ENCODE assay signal across 7 cellular contexts in the genomic region with DNA sequence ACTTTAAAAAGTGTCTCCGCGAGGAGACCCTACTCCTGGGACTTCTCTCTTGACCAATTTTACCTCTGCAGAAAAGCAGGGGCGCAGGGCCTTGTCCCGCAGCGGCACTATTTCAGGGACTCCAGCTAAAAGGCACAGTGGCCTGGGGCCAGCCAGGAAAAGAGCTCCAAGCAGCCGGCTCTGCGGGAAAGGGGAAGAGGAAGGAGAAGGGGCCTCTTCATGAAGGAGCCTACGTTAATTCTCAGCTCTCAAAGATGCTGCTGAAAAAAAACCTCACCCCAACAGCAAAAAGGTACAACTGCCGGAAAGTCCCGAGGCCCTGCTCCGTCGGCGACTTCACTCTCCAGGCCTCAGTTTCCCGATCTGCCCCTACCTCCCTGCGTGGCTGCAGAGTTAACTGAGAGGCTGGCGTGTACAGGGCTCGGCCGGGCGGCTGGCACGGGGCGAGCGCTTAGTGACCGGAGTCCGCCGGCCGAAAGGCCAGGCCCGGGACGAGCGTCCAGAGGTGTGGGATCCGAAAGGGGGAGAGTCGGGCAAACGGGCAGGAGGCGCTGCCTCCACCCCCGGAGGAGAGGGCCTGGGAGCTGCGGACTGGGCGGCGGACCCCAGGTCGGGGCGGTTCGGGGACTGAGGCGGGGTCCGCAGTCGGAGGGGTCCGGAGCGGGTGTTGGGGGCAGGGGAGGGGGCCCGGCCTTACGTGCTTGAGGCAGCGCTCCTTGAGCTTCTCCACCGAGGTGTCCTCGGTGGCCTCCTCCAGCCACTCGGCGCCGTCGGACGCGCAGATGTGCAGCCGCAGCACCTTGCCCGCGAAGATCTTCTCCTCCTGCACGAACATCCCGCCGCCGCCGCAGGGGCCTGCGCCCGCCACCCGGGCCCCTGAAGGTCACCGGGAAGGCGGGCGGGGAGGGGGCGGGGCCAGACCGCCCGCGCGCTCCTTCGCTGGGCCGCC. TPM values are rescaled to one million over a fixed set of nuclear protein-coding genes. Genes with fewer than 3 reads are reported as not detected.
A peak's percentile ranks its signal among the peaks of the same experiment; 100 is the strongest.
DNase-seq lines count a peak whose midpoint lies in the region; ATAC-seq, FAIRE-seq and TF ChIP-seq lines count a peak whose summit lies in the region.

No MANE protein-coding gene starts in this region.

- H3K27ac Mint-ChIP-seq in dendritic cell treated with granulocyte-macrophage colony-stimulating factor and Interleukin-4, amounts not matched to agents 40 ng/mL and 50 ng/mL, for 4 days: peak overlapping the region; percentile 97

- no peaks in the 10 kb centered on the region for H3K27me3 ChIP-seq in mesendoderm (ENCODE audit: insufficient read depth, low read length, poor library complexity)

- H3K4ac ChIP-seq in mesendoderm (ENCODE audit: low read depth, low read length): no peak overlapping the region

- H3K9ac ChIP-seq in mesendoderm (ENCODE audit: low read length): peak overlapping the region; percentile 84

- peak overlapping the region; percentile 97 for H3K4me3 Mint-ChIP-seq in dendritic cell treated with granulocyte-macrophage colony-stimulating factor and Interleukin-4, amounts not matched to agents 40 ng/mL and 50 ng/mL, for 4 days

- H3K4me3 ChIP-seq in mesendoderm (ENCODE audit: low read length): peak overlapping the region; percentile 79

- DNase-seq in GM13976 (ENCODE audit: low spot score) (peak; percentile 59), OCI-M1 (lab: John Stamatoyannopoulos, UW) (peak; percentile 44), mesendoderm (no peak), urothelium cell line (ENCODE audit: low spot score) (peak; percentile 25), NCI-H128 (lab: John Stamatoyannopoulos, UW; ENCODE audit: unreplicated experiment) (no peak)

- no peak overlapping the region for H3K23ac ChIP-seq in mesendoderm (ENCODE audit: low read length)

- H3K4me2 ChIP-seq in mesendoderm (ENCODE audit: low read length): peak overlapping the region; percentile 78

- TF ChIP-seq CTCF in GM13976 (IDR thresholded peaks at IDR 0.05; ENCODE audit: borderline replicate concordance, control extremely low read depth, extremely low read depth, insufficient read depth, missing control alignments): no peak

- H2AK5ac ChIP-seq in mesendoderm (ENCODE audit: low read length): no peak overlapping the region

- H4K8ac ChIP-seq in mesendoderm (ENCODE audit: low read depth, low read length): no peak overlapping the region

- FAIRE-seq in urothelium cell line (lab: Jason Lieb, UNC): no peak

- H3K56ac ChIP-seq in mesendoderm (ENCODE audit: low read length): peak overlapping the region; percentile 90

- ATAC-seq in HG02571 (IDR thresholded peaks at IDR 0.05; ENCODE audit: unreplicated experiment): peak; percentile 9

- WGBS in mesendoderm (ENCODE audit: extremely low coverage, insufficient coverage, low lambda C conversion rate): no CpG with 5 or more reads among the region's 77 CpGs

- H3K4me1 ChIP-seq in mesendoderm (ENCODE audit: control insufficient read depth, low read depth, low read length): peaks cover 3% of the 10 kb centered on the region

- H3K18ac ChIP-seq in mesendoderm (ENCODE audit: low read length): peak overlapping the region; percentile 72

- no peak overlapping the region for H2BK120ac ChIP-seq in mesendoderm (ENCODE audit: low read depth, low read length)

- no peaks in the 10 kb centered on the region for H3K9me3 Mint-ChIP-seq in dendritic cell treated with granulocyte-macrophage colony-stimulating factor and Interleukin-4, amounts not matched to agents 40 ng/mL and 50 ng/mL, for 4 days

- no peak overlapping the region for H4K5ac ChIP-seq in mesendoderm (ENCODE audit: low read length)

- no peak overlapping the region for H3K27ac ChIP-seq in mesendoderm (ENCODE audit: low read depth, low read length)

- H3K36me3 Mint-ChIP-seq in dendritic cell treated with granulocyte-macrophage colony-stimulating factor and Interleukin-4, amounts not matched to agents 40 ng/mL and 50 ng/mL, for 4 days (ENCODE audit: low read depth): peaks cover 34% of the 10 kb centered on the region

- H2BK5ac ChIP-seq in mesendoderm (ENCODE audit: low read length): no peak overlapping the region

- H3K36me3 ChIP-seq in mesendoderm (ENCODE audit: control insufficient read depth, insufficient read depth, low read length): no peaks in the 10 kb centered on the region

- intact Hi-C loops in dendritic cell treated with granulocyte-macrophage colony-stimulating factor and Interleukin-4, amounts not matched to agents 40 ng/mL and 50 ng/mL, for 4 days (cut with micrococcal nuclease): no loop called here

- peaks cover 5% of the 10 kb centered on the region for H3K27me3 Mint-ChIP-seq in dendritic cell treated with granulocyte-macrophage colony-stimulating factor and Interleukin-4, amounts not matched to agents 40 ng/mL and 50 ng/mL, for 4 days

- no peak overlapping the region for H2BK15ac ChIP-seq in mesendoderm (replicated peaks; ENCODE audit: low read depth)

- H3K4me1 Mint-ChIP-seq in dendritic cell treated with granulocyte-macrophage colony-stimulating factor and Interleukin-4, amounts not matched to agents 40 ng/mL and 50 ng/mL, for 4 days (ENCODE audit: low read depth): peaks cover 64% of the 10 kb centered on the region

- H3K79me1 ChIP-seq in mesendoderm (ENCODE audit: low read length): peaks cover 22% of the 10 kb centered on the region

- H3K79me2 ChIP-seq in mesendoderm (ENCODE audit: control insufficient read depth, insufficient read depth, low read length): peaks cover 24% of the 10 kb centered on the region

- in situ Hi-C loops in GM13976 (cut with MboI; ENCODE audit: low sequenced_read_pairs, unreplicated experiment): loop anchor here (10.0 kb wide), 1 partner anchor 154 kb away; a partner anchor contains a TSS

RNA-seq across cellular contexts. Expression of a gene that starts 0.6 kb away (rescaled TPM):
- 43.4 TPM for polyA plus RNA-seq in mesendoderm (2013, experiment 1 of 2)
- 42.5 TPM for polyA plus RNA-seq in mesendoderm (2013, experiment 2 of 2)

RNA-seq across cellular contexts. Expression of a gene that starts 53.3 kb away (rescaled TPM):
- polyA plus RNA-seq in mesendoderm (2013, experiment 1 of 2): 24.8 TPM
- 24.2 TPM for polyA plus RNA-seq in mesendoderm (2013, experiment 2 of 2)

Comparison
In these comparisons a context has a peak if more than half of its experiments do, and no peak if none do; other contexts are left out.
1. DNase-seq: peak in GM13976 (single experiment), OCI-M1 (single experiment) and urothelium cell line (single experiment); none in mesendoderm (single experiment) and NCI-H128 (single experiment).